ENCODE assay signal across 14 cellular contexts in genomic region chr7:93119191-93119905, GRCh38. TPM values are rescaled to one million over a fixed set of nuclear protein-coding genes. Genes with fewer than 3 reads are reported as not detected.
DNase-seq lines count a peak whose midpoint lies in the region; ATAC-seq and TF ChIP-seq lines count a peak whose summit lies in the region.
"Had no signal": no experiment of that assay in that cellular context is flagged by ENCODE, and none has a peak within 500 bp of the region (broad histone marks: within the 10 kb centered on the region; RNA-seq: fewer than 3 reads in every experiment).

No MANE protein-coding gene starts in this region.

- H3K27ac ChIP-seq in RWPE1, result peak overlapping the region; percentile 17
- H3K27ac ChIP-seq in esophagus (ENCODE audit: low read depth in 2 of 2, low read length in 1 of 2), result peak overlapping the region; percentile 61 to 82

- H3K9me3 ChIP-seq in esophagus (ENCODE audit: control insufficient read depth in 2 of 2, insufficient read depth in 1 of 2, low read depth in 1 of 2, low read length in 1 of 2), result peaks cover 0 to 2% of the 10 kb centered on the region in 2 donors
- H3K9me3 ChIP-seq: Peyer's patch had no signal

- WGBS in esophagus, 2 donors, result 60 to 70% methylated on average over 4 of the region's 4 CpGs

- H3K36me3 Mint-ChIP-seq in activated CD8-positive, alpha-beta memory T cell treated with anti-CD3 and anti-CD28 coated beads, Interleukin-2, amount 10 ng/mL, durations not matched to agents 7 days and 5 days, result peaks cover 81% of the 10 kb centered on the region

- no peak for ATAC-seq in activated CD8-positive, alpha-beta memory T cell treated with anti-CD3 and anti-CD28 coated beads, Interleukin-2, amount 10 ng/mL, durations not matched to agents 7 days and 5 days
- ATAC-seq: heart left ventricle had no signal

- no peaks in the 10 kb centered on the region for H3K27me3 Mint-ChIP-seq in activated CD8-positive, alpha-beta memory T cell treated with anti-CD3 and anti-CD28 coated beads, Interleukin-2, amount 10 ng/mL, durations not matched to agents 7 days and 5 days

- H3K36me3 ChIP-seq in esophagus (ENCODE audit: control insufficient read depth in 2 of 2, insufficient read depth in 2 of 2, low read length in 1 of 2), result no peaks in the 10 kb centered on the region

- POLR2A ChIA-PET in RWPE1 (lab: Yijun Ruan, JAX; ENCODE audit: low non-redundant PET), result no interaction called here

- TF ChIP-seq CTCF in RWPE1 (conservative IDR thresholded peaks at IDR 0.05; ENCODE audit: low read depth) (no peak), GM20000 (IDR thresholded peaks at IDR 0.05; ENCODE audit: extremely low read depth, missing control alignments) (no peak)

- H3K4me3 Mint-ChIP-seq in activated CD8-positive, alpha-beta memory T cell treated with anti-CD3 and anti-CD28 coated beads, Interleukin-2, amount 10 ng/mL, durations not matched to agents 7 days and 5 days, result no peak overlapping the region

- H3K4me3 ChIP-seq in esophagus (ENCODE audit: low read depth in 1 of 2, low read length in 2 of 2), result no peak overlapping the region
- H3K4me3 ChIP-seq: heart left ventricle, lung, Peyer's patch had no signal

- peaks cover 19% of the 10 kb centered on the region for H3K9me3 Mint-ChIP-seq in activated CD8-positive, alpha-beta memory T cell treated with anti-CD3 and anti-CD28 coated beads, Interleukin-2, amount 10 ng/mL, durations not matched to agents 7 days and 5 days (ENCODE audit: low read depth)

- peaks cover 21% of the 10 kb centered on the region for H3K4me1 Mint-ChIP-seq in activated CD8-positive, alpha-beta memory T cell treated with anti-CD3 and anti-CD28 coated beads, Interleukin-2, amount 10 ng/mL, durations not matched to agents 7 days and 5 days

- H3K4me1 ChIP-seq in esophagus (ENCODE audit: control insufficient read depth in 2 of 2, insufficient read depth in 2 of 2, low read length in 1 of 2), result peaks cover 0 to 9% of the 10 kb centered on the region in 2 donors

- CTCF ChIA-PET in activated CD8-positive, alpha-beta memory T cell treated with anti-CD3 and anti-CD28 coated beads, Interleukin-2, amount 10 ng/mL, durations not matched to agents 7 days and 5 days (lab: Charles Lee), result interaction anchor here (1.2 kb wide), 1 partner anchor 17 kb away, joined by 3 read pairs; no protein-coding TSS in a partner anchor
- CTCF ChIA-PET in RWPE1 (lab: Yijun Ruan, JAX), result interaction anchor here (0.7 kb wide), 2 partner anchors 27 to 122 kb away, joined by 4 read pairs; no protein-coding TSS in a partner anchor

- H3K27me3 ChIP-seq in esophagus (ENCODE audit: control insufficient read depth in 1 of 2, insufficient read depth in 2 of 2, low read length in 2 of 2), result no peaks in the 10 kb centered on the region
- H3K27me3 ChIP-seq: heart left ventricle, Peyer's patch had no signal

- DNase-seq in activated CD8-positive, alpha-beta memory T cell treated with anti-CD3 and anti-CD28 coated beads, Interleukin-2, amount 10 ng/mL, durations not matched to agents 7 days and 5 days, result no peak
- DNase-seq in activated CD8-positive, alpha-beta memory T cell treated with anti-CD3 and anti-CD28 coated beads for 24 hours, result no peak
- no peak for DNase-seq in RWPE1 (ENCODE audit: low spot score)
- peak; percentile 15 for DNase-seq in stromal cell of bone marrow (ENCODE audit: low read depth)
- no peak for DNase-seq in HuH-7.5 (ENCODE audit: low spot score)
- no peak for DNase-seq in GM20000 (ENCODE audit: low spot score)
- DNase-seq in Kasumi-1 (lab: John Stamatoyannopoulos, UW), result no peak
- DNase-seq: GDM1, heart left ventricle, NCI-H1694, Peyer's patch, retina had no signal

- H3K27ac Mint-ChIP-seq in activated CD8-positive, alpha-beta memory T cell treated with anti-CD3 and anti-CD28 coated beads, Interleukin-2, amount 10 ng/mL, durations not matched to agents 7 days and 5 days, result peak overlapping the region; percentile 72

RNA-seq across cellular contexts. Expression of gene SAMD9, which starts 1.6 kb away (rescaled TPM):
- total RNA-seq in activated CD8-positive, alpha-beta memory T cell treated with anti-CD3 and anti-CD28 coated beads, Interleukin-2, amount 10 ng/mL, durations not matched to agents 7 days and 5 days, result 10 to 100 TPM; 60.1 to 85.6 TPM
- polyA plus RNA-seq in esophagus, result 10 to 100 TPM; 22.1 to 25.2 TPM

RNA-seq across cellular contexts. Expression of gene SAMD9L, which starts 28.8 kb away (rescaled TPM):
- total RNA-seq in activated CD8-positive, alpha-beta memory T cell treated with anti-CD3 and anti-CD28 coated beads, Interleukin-2, amount 10 ng/mL, durations not matched to agents 7 days and 5 days, result 100 to 1,000 TPM; 119 to 181 TPM
- polyA plus RNA-seq in esophagus, result 1 to 10 TPM; 2.5 to 4.0 TPM
